ENCODE assay signal across 8 cellular contexts in the genomic region with DNA sequence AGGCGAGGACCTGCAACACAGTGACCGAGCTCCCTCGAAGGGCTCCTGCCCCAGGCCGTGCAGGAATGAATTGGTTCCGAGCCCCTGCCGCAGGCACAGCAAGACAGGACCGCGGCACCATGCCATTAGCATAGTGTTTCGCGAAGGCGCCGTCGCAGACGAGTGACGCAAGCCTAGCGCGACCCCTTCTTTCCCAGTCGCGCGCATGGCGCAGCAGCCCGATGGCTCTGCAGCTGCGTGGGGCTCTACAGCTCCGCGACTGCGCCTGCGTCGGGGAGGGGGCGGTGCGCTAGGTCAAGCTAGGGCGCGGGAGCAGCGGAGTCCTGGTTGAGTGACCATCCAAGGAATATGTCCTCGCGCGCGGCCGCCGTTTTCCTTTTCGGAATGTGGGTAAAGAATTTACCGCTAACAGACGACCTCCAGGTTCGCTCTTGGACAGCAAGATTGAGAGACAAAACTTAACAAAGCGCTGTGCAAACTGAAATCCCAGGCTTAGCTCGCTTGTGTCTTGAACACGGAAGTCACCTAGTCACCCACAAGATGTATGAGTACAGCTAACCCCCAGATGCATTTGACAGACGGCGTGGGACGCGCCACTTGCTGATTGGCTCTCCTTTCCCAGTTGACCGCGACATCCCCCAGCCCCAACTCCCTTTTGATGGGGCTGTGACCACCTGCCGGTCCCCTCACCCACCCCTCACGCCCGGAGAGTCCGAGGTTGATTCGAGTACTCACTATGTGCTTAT.
DNase-seq lines count a peak whose midpoint lies in the region; ATAC-seq and TF ChIP-seq lines count a peak whose summit lies in the region.

Gene TRMT61B, minus strand, starts transcription at position 164 of the 746 bp plus-strand sequence. Its CDS starts 32 bp downstream, at position 132.

- ATAC-seq in GM21619 (IDR thresholded peaks at IDR 0.05; ENCODE audit: unreplicated experiment) = peak; percentile 93

- peak; percentile 92 for DNase-seq in DMS153 treated with DMSO at 0.1 percent for 48 hours (lab: John Stamatoyannopoulos, UW; ENCODE audit: unreplicated experiment)
- DNase-seq in OCI-M2 (lab: John Stamatoyannopoulos, UW; ENCODE audit: unreplicated experiment) = peak; percentile 90
- peak; percentile 96 for DNase-seq in activated T-cell treated with anti-CD3 and anti-CD28 coated beads for 24 hours (ENCODE audit: low read depth)
- DNase-seq in epidermal melanocyte (ENCODE audit: insufficient read length, low spot score) = peak; percentile 90
- DNase-seq in middle frontal gyrus (ENCODE audit: extremely low spot score, low spot score) = peak; percentile 90
- DNase-seq in stimulated activated CD8-positive, alpha-beta memory T cell treated with anti-CD3 and anti-CD28 coated beads, Interleukin-2, amount 100 ng/mL, for 1 hour (ENCODE audit: low read depth in 2 of 2) = peak; percentile 94 to 98

- TF ChIP-seq EP300 in Ishikawa (IDR thresholded peaks at IDR 0.05; ENCODE audit: borderline replicate concordance) = no peak

- no peak for TF ChIP-seq RAD21 in Ishikawa (IDR thresholded peaks at IDR 0.05; ENCODE audit: low read depth)

TF ChIP-seq in Ishikawa, 13 proteins besides CTCF, POLR2A, EP300 and RAD21:
- no peak; the same call in 1 of the 2 replicates for TF ChIP-seq REST (IDR thresholded peaks at IDR 0.05; ENCODE audit: low read depth)
- peak; percentile 15; the same call in 1 of the 2 replicates for TF ChIP-seq EGR1 (IDR thresholded peaks at IDR 0.05)
- no peak for TF ChIP-seq FOXM1 (IDR thresholded peaks at IDR 0.05; ENCODE audit: borderline replicate concordance, low read depth)
- TF ChIP-seq TAF1 (IDR thresholded peaks at IDR 0.05; ENCODE audit: low read depth) = peak; percentile 89
- TF ChIP-seq NFIC (IDR thresholded peaks at IDR 0.05) = no peak
- no peak; the same call in 1 of the 2 replicates for TF ChIP-seq USF1 (IDR thresholded peaks at IDR 0.05)
- peak; percentile 10; the same call in 1 of the 2 replicates for TF ChIP-seq CEBPB (IDR thresholded peaks at IDR 0.05)
- peak; percentile 98 for TF ChIP-seq CREB1 (IDR thresholded peaks at IDR 0.05; ENCODE audit: low read depth)
- peak; percentile 62 for TF ChIP-seq TCF12 (IDR thresholded peaks at IDR 0.05; ENCODE audit: low read depth)
- TF ChIP-seq TEAD4 (IDR thresholded peaks at IDR 0.05) = 0 out of 2 replicates have a peak, but pooled peaks have one; percentile 14
- peak; percentile 97 for TF ChIP-seq MAX (IDR thresholded peaks at IDR 0.05)
- peak; percentile 88 for TF ChIP-seq YY1 (IDR thresholded peaks at IDR 0.05; ENCODE audit: low read depth)
- no peak for TF ChIP-seq ZBTB7A (IDR thresholded peaks at IDR 0.05; ENCODE audit: low read depth)

Comparison
In these comparisons a context has a peak if more than half of its experiments do, and no peak if none do; other contexts are left out.
1. Peak in every context shown above with its lines: DNase-seq and ATAC-seq.